In the genomic region with DNA sequence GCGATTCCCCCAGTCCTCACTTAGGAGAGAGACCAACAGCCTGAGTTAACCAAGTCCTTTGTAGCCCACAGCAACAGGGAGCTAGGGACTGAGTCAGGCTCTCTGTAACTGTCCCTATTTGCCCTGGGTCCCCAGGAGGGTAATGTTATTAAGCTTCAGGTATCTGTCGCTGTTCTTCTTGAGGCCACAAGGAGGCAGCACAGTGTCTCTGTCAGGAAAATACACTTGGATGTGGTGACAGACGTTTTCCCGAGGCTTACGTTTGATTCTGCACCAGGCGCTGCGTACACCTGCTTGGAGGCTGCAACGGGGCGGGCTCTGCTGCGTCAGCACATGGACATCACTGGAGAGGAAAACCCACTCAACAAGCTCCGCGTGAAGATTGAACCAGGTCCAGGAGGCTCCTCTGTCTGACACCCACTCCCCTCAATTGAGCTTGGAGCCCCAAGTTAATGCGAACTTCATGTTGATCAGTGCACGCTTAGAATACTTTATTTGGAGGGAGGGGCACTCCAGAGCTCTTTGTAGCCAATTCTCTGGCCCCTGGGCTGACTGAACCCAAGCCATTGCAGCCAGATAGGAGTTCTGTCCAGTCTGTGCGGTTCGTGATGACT, we compare ENCODE assay signal across 1 cellular context.
TF ChIP-seq lines count a peak whose summit lies in the region.

No MANE protein-coding gene starts in this region.

TF ChIP-seq in K562, 482 proteins besides CTCF, POLR2A, EP300 and RAD21 (continued from another document):
- TF ChIP-seq, protein P1, sequence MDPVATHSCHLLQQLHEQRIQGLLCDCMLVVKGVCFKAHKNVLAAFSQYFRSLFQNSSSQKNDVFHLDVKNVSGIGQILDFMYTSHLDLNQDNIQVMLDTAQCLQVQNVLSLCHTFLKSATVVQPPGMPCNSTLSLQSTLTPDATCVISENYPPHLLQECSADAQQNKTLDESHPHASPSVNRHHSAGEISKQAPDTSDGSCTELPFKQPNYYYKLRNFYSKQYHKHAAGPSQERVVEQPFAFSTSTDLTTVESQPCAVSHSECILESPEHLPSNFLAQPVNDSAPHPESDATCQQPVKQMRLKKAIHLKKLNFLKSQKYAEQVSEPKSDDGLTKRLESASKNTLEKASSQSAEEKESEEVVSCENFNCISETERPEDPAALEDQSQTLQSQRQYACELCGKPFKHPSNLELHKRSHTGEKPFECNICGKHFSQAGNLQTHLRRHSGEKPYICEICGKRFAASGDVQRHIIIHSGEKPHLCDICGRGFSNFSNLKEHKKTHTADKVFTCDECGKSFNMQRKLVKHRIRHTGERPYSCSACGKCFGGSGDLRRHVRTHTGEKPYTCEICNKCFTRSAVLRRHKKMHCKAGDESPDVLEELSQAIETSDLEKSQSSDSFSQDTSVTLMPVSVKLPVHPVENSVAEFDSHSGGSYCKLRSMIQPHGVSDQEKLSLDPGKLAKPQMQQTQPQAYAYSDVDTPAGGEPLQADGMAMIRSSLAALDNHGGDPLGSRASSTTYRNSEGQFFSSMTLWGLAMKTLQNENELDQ (CRISPR knock-in tag; IDR thresholded peaks at IDR 0.05; ENCODE audit: borderline replicate concordance): no peak
- TF ChIP-seq EHMT2 (IDR thresholded peaks at IDR 0.05): no peak
- TF ChIP-seq ZNF253 (CRISPR knock-in tag; conservative IDR thresholded peaks at IDR 0.05): no peak
- TF ChIP-seq FOXM1 (IDR thresholded peaks at IDR 0.05; ENCODE audit: low read depth): no peak
- TF ChIP-seq FOXM1 (CRISPR knock-in tag; IDR thresholded peaks at IDR 0.05; ENCODE audit: low read depth): no peak
- no peak for TF ChIP-seq KAT2B (IDR thresholded peaks at IDR 0.05; ENCODE audit: low read depth, low read length)
- peak; percentile 27; the same call in 1 of the 2 replicates for TF ChIP-seq ZNF263 (CRISPR knock-in tag; IDR thresholded peaks at IDR 0.05; ENCODE audit: borderline replicate concordance)
- TF ChIP-seq ILF3 (IDR thresholded peaks at IDR 0.05; ENCODE audit: borderline replicate concordance): no peak
- no peak for TF ChIP-seq ZNF707 (CRISPR knock-in tag; conservative IDR thresholded peaks at IDR 0.05)
- TF ChIP-seq, protein P2, sequence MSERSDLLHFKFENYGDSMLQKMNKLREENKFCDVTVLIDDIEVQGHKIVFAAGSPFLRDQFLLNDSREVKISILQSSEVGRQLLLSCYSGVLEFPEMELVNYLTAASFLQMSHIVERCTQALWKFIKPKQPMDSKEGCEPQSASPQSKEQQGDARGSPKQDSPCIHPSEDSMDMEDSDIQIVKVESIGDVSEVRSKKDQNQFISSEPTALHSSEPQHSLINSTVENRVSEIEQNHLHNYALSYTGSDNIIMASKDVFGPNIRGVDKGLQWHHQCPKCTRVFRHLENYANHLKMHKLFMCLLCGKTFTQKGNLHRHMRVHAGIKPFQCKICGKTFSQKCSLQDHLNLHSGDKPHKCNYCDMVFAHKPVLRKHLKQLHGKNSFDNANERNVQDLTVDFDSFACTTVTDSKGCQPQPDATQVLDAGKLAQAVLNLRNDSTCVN (CRISPR knock-in tag; IDR thresholded peaks at IDR 0.05): no peak
- no peak for TF ChIP-seq PTTG1 (tag; IDR thresholded peaks at IDR 0.05; ENCODE audit: low read depth)
- TF ChIP-seq, protein P3, sequence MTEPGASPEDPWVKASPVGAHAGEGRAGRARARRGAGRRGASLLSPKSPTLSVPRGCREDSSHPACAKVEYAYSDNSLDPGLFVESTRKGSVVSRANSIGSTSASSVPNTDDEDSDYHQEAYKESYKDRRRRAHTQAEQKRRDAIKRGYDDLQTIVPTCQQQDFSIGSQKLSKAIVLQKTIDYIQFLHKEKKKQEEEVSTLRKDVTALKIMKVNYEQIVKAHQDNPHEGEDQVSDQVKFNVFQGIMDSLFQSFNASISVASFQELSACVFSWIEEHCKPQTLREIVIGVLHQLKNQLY (CRISPR knock-in tag; conservative IDR thresholded peaks at IDR 0.05): no peak
- TF ChIP-seq BHLHE40 (IDR thresholded peaks at IDR 0.05; ENCODE audit: low read length): no peak
- TF ChIP-seq DACH1 (IDR thresholded peaks at IDR 0.05; ENCODE audit: partially characterized antibody): no peak
- no peak for TF ChIP-seq ZFP30 (CRISPR knock-in tag; IDR thresholded peaks at IDR 0.05; ENCODE audit: borderline replicate concordance)
- TF ChIP-seq CREM (IDR thresholded peaks at IDR 0.05; ENCODE audit: low read depth): peak; percentile 60
- TF ChIP-seq, protein P4, sequence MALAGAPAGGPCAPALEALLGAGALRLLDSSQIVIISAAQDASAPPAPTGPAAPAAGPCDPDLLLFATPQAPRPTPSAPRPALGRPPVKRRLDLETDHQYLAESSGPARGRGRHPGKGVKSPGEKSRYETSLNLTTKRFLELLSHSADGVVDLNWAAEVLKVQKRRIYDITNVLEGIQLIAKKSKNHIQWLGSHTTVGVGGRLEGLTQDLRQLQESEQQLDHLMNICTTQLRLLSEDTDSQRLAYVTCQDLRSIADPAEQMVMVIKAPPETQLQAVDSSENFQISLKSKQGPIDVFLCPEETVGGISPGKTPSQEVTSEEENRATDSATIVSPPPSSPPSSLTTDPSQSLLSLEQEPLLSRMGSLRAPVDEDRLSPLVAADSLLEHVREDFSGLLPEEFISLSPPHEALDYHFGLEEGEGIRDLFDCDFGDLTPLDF (CRISPR knock-in tag; IDR thresholded peaks at IDR 0.05): no peak
- no peak for TF ChIP-seq SRSF1 (IDR thresholded peaks at IDR 0.05; ENCODE audit: low read depth, low read length)
- no peak for TF ChIP-seq ZNF12 (CRISPR knock-in tag; IDR thresholded peaks at IDR 0.05)
- no peak for TF ChIP-seq NFIX (CRISPR knock-in tag; IDR thresholded peaks at IDR 0.05; ENCODE audit: low read depth)
- TF ChIP-seq TOE1 (IDR thresholded peaks at IDR 0.05; ENCODE audit: borderline replicate concordance): no peak
- TF ChIP-seq TOE1 (CRISPR knock-in tag; IDR thresholded peaks at IDR 0.05; ENCODE audit: borderline replicate concordance, low read depth): no peak
- peak in 1 of 2 experiments; percentile 25; a peak in 1 of 4 replicates for TF ChIP-seq RCOR1 (IDR thresholded peaks at IDR 0.05; ENCODE audit: borderline replicate concordance in 1 of 2, low read depth in 2 of 2, low read length in 2 of 2)
- no peak for TF ChIP-seq TCFL5 (CRISPR knock-in tag; conservative IDR thresholded peaks at IDR 0.05)
- TF ChIP-seq, protein P5, sequence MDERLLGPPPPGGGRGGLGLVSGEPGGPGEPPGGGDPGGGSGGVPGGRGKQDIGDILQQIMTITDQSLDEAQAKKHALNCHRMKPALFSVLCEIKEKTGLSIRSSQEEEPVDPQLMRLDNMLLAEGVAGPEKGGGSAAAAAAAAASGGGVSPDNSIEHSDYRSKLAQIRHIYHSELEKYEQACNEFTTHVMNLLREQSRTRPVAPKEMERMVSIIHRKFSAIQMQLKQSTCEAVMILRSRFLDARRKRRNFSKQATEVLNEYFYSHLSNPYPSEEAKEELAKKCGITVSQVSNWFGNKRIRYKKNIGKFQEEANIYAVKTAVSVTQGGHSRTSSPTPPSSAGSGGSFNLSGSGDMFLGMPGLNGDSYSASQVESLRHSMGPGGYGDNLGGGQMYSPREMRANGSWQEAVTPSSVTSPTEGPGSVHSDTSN (CRISPR knock-in tag; IDR thresholded peaks at IDR 0.05; ENCODE audit: low read depth): no peak
- TF ChIP-seq, protein P5 (tag; conservative IDR thresholded peaks at IDR 0.05; ENCODE audit: low read depth): peak; percentile 61
- TF ChIP-seq, protein P6, sequence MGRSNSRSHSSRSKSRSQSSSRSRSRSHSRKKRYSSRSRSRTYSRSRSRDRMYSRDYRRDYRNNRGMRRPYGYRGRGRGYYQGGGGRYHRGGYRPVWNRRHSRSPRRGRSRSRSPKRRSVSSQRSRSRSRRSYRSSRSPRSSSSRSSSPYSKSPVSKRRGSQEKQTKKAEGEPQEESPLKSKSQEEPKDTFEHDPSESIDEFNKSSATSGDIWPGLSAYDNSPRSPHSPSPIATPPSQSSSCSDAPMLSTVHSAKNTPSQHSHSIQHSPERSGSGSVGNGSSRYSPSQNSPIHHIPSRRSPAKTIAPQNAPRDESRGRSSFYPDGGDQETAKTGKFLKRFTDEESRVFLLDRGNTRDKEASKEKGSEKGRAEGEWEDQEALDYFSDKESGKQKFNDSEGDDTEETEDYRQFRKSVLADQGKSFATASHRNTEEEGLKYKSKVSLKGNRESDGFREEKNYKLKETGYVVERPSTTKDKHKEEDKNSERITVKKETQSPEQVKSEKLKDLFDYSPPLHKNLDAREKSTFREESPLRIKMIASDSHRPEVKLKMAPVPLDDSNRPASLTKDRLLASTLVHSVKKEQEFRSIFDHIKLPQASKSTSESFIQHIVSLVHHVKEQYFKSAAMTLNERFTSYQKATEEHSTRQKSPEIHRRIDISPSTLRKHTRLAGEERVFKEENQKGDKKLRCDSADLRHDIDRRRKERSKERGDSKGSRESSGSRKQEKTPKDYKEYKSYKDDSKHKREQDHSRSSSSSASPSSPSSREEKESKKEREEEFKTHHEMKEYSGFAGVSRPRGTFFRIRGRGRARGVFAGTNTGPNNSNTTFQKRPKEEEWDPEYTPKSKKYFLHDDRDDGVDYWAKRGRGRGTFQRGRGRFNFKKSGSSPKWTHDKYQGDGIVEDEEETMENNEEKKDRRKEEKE (IDR thresholded peaks at IDR 0.05; ENCODE audit: borderline replicate concordance in 1 of 2, control insufficient read depth in 1 of 2, low read depth in 2 of 2, low read length in 1 of 2): no peak
- no peak for TF ChIP-seq ZNF583 (CRISPR knock-in tag; IDR thresholded peaks at IDR 0.05)
- no peak for TF ChIP-seq CSDE1 (IDR thresholded peaks at IDR 0.05)
- no peak for TF ChIP-seq ATF7 (IDR thresholded peaks at IDR 0.05)
- no peak for TF ChIP-seq BDP1 (IDR thresholded peaks at IDR 0.05; ENCODE audit: insufficient read depth, insufficient read length)
- no peak for TF ChIP-seq CHD4 (IDR thresholded peaks at IDR 0.05; ENCODE audit: insufficient read depth, insufficient replicate concordance, low read depth, low read length, poor library complexity, severe bottlenecking)
- TF ChIP-seq, protein P7, sequence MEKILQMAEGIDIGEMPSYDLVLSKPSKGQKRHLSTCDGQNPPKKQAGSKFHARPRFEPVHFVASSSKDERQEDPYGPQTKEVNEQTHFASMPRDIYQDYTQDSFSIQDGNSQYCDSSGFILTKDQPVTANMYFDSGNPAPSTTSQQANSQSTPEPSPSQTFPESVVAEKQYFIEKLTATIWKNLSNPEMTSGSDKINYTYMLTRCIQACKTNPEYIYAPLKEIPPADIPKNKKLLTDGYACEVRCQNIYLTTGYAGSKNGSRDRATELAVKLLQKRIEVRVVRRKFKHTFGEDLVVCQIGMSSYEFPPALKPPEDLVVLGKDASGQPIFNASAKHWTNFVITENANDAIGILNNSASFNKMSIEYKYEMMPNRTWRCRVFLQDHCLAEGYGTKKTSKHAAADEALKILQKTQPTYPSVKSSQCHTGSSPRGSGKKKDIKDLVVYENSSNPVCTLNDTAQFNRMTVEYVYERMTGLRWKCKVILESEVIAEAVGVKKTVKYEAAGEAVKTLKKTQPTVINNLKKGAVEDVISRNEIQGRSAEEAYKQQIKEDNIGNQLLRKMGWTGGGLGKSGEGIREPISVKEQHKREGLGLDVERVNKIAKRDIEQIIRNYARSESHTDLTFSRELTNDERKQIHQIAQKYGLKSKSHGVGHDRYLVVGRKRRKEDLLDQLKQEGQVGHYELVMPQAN (IDR thresholded peaks at IDR 0.05; ENCODE audit: borderline replicate concordance): no peak
- no peak for TF ChIP-seq PHB (CRISPR knock-in tag; IDR thresholded peaks at IDR 0.05)
- TF ChIP-seq ZNF140 (CRISPR knock-in tag; IDR thresholded peaks at IDR 0.05): no peak
- no peak for TF ChIP-seq FUS (optimal IDR thresholded peaks at IDR 0.05; ENCODE audit: low read depth, low read length)
- peak; percentile 56; the same call in 1 of the 2 replicates for TF ChIP-seq STAG1 (CRISPR knock-in tag; IDR thresholded peaks at IDR 0.05; ENCODE audit: borderline replicate concordance)
- TF ChIP-seq, protein P8, sequence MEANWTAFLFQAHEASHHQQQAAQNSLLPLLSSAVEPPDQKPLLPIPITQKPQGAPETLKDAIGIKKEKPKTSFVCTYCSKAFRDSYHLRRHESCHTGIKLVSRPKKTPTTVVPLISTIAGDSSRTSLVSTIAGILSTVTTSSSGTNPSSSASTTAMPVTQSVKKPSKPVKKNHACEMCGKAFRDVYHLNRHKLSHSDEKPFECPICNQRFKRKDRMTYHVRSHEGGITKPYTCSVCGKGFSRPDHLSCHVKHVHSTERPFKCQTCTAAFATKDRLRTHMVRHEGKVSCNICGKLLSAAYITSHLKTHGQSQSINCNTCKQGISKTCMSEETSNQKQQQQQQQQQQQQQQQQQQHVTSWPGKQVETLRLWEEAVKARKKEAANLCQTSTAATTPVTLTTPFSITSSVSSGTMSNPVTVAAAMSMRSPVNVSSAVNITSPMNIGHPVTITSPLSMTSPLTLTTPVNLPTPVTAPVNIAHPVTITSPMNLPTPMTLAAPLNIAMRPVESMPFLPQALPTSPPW (CRISPR knock-in tag; IDR thresholded peaks at IDR 0.05): no peak
- TF ChIP-seq, protein P9, sequence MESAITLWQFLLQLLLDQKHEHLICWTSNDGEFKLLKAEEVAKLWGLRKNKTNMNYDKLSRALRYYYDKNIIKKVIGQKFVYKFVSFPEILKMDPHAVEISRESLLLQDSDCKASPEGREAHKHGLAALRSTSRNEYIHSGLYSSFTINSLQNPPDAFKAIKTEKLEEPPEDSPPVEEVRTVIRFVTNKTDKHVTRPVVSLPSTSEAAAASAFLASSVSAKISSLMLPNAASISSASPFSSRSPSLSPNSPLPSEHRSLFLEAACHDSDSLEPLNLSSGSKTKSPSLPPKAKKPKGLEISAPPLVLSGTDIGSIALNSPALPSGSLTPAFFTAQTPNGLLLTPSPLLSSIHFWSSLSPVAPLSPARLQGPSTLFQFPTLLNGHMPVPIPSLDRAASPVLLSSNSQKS (CRISPR knock-in tag; IDR thresholded peaks at IDR 0.05): no peak
- no peak for TF ChIP-seq FOXA3 (CRISPR knock-in tag; conservative IDR thresholded peaks at IDR 0.05 in 1 of 2, IDR thresholded peaks at IDR 0.05 in 1 of 2)
- TF ChIP-seq, protein P10, sequence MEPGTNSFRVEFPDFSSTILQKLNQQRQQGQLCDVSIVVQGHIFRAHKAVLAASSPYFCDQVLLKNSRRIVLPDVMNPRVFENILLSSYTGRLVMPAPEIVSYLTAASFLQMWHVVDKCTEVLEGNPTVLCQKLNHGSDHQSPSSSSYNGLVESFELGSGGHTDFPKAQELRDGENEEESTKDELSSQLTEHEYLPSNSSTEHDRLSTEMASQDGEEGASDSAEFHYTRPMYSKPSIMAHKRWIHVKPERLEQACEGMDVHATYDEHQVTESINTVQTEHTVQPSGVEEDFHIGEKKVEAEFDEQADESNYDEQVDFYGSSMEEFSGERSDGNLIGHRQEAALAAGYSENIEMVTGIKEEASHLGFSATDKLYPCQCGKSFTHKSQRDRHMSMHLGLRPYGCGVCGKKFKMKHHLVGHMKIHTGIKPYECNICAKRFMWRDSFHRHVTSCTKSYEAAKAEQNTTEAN (CRISPR knock-in tag; IDR thresholded peaks at IDR 0.05): no peak
- no peak for TF ChIP-seq ZNF224 (CRISPR knock-in tag; IDR thresholded peaks at IDR 0.05)
- 0 out of 3 replicates have a peak, but pooled peaks of 1 of the 2 experiments have one; percentile 17 for TF ChIP-seq CBX3 (IDR thresholded peaks at IDR 0.05; ENCODE audit: borderline replicate concordance in 1 of 2, low read length in 2 of 2)
